24 cellular contexts compared by ENCODE assay signal in genomic region chr20:46227275-46227767, GRCh38.
"Had no signal": no experiment of that assay in that cellular context is flagged by ENCODE, and none has a peak within 500 bp of the region (broad histone marks: within the 10 kb centered on the region; RNA-seq: fewer than 3 reads in every experiment).

No MANE protein-coding gene starts in this region.

- H3K27me3 ChIP-seq: colonic mucosa had no signal

- H3K36me3 Mint-ChIP-seq: mesothelial cell of epicardium; naive B cell; naive thymus-derived CD8-positive, alpha-beta T cell had no signal

- H3K4me3 ChIP-seq: colonic mucosa, esophagus squamous epithelium, gastrocnemius medialis, heart right ventricle, left lung, lower lobe of right lung, mucosa of descending colon had no signal

- H3K4me1 ChIP-seq: colonic mucosa, esophagus squamous epithelium, left lung, lower lobe of right lung had no signal

- H3K27ac Mint-ChIP-seq: dendritic cell treated with granulocyte-macrophage colony-stimulating factor and Interleukin-4, amounts not matched to agents 40 ng/mL and 50 ng/mL, for 4 days; effector memory CD8-positive, alpha-beta T cell; endodermal cell; mesothelial cell of epicardium; naive B cell; naive thymus-derived CD8-positive, alpha-beta T cell had no signal

- H3K27ac ChIP-seq: colonic mucosa, epithelial cell of prostate, esophagus squamous epithelium, gastrocnemius medialis, heart right ventricle, left lung, lower lobe of right lung had no signal

- DNase-seq: colonic mucosa; cortex of kidney; effector CD8-positive, alpha-beta T cell; effector memory CD8-positive, alpha-beta T cell; erythroblast; esophagus squamous epithelium; foreskin melanocyte; gastrocnemius medialis; glutamatergic neuron; head of caudate nucleus; heart right ventricle; hippocampal formation; left cardiac atrium; left lung; left ventricle myocardium superior; lower lobe of right lung; mucosa of descending colon; naive B cell; naive thymus-derived CD8-positive, alpha-beta T cell had no signal

- ATAC-seq: effector memory CD8-positive, alpha-beta T cell; esophagus mucosa; gastrocnemius medialis; heart right ventricle; left cardiac atrium; left lung; left ventricle myocardium superior; lower lobe of right lung; mucosa of descending colon; naive thymus-derived CD8-positive, alpha-beta T cell had no signal

- H3K4me1 Mint-ChIP-seq: mesothelial cell of epicardium, naive B cell had no signal

- H3K9me3 Mint-ChIP-seq: dendritic cell treated with granulocyte-macrophage colony-stimulating factor and Interleukin-4, amounts not matched to agents 40 ng/mL and 50 ng/mL, for 4 days; endodermal cell; mesothelial cell of epicardium had no signal

- H3K9me3 ChIP-seq: colonic mucosa, esophagus squamous epithelium, gastrocnemius medialis, heart right ventricle, left lung, lower lobe of right lung, mucosa of descending colon had no signal

- H3K4me3 Mint-ChIP-seq: dendritic cell treated with granulocyte-macrophage colony-stimulating factor and Interleukin-4, amounts not matched to agents 40 ng/mL and 50 ng/mL, for 4 days; effector memory CD8-positive, alpha-beta T cell; endodermal cell; mesothelial cell of epicardium had no signal

- H3K36me3 ChIP-seq: colonic mucosa, esophagus squamous epithelium, gastrocnemius medialis, heart right ventricle, left lung, lower lobe of right lung had no signal
